Comparison of ENCODE assay signal across 2 cellular contexts in the genomic region with DNA sequence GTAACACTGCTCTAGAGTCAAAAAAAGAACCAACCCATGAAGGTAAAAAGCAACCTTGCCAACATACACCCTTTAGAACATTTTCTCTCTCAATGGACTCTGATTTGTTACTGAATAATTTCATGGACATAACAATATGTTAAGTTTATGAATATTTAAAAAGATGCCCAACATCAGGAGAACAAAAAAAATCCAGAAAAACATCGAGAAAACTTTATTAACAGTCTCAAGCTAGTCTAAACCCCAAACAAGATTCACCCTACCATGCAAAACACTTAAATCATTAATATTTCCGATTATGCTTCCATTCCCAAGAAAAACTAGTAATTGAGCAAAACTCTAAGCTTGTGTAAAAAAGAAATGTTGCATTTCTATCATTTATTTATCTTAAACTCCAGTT.
TF ChIP-seq lines count a peak whose summit lies in the region.

No MANE protein-coding gene starts in this region.

TF ChIP-seq in GM23338, 12 proteins besides CTCF, POLR2A, EP300 and RAD21:
- TF ChIP-seq, protein P1, sequence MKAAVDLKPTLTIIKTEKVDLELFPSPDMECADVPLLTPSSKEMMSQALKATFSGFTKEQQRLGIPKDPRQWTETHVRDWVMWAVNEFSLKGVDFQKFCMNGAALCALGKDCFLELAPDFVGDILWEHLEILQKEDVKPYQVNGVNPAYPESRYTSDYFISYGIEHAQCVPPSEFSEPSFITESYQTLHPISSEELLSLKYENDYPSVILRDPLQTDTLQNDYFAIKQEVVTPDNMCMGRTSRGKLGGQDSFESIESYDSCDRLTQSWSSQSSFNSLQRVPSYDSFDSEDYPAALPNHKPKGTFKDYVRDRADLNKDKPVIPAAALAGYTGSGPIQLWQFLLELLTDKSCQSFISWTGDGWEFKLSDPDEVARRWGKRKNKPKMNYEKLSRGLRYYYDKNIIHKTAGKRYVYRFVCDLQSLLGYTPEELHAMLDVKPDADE (IDR thresholded peaks at IDR 0.05), result no peak
- TF ChIP-seq NANOG (IDR thresholded peaks at IDR 0.05; ENCODE audit: borderline replicate concordance) (no peak), ZNF114 (CRISPR knock-in tag; IDR thresholded peaks at IDR 0.05) (no peak), JUNB (IDR thresholded peaks at IDR 0.05; ENCODE audit: unreplicated experiment) (no peak), STAT1 (IDR thresholded peaks at IDR 0.05; ENCODE audit: unreplicated experiment) (no peak), CREB1 (CRISPR knock-in tag; IDR thresholded peaks at IDR 0.05; ENCODE audit: low read depth) (no peak), EZH2phosphoT487 (IDR thresholded peaks at IDR 0.05; ENCODE audit: unreplicated experiment) (no peak)
- TF ChIP-seq, protein P2, sequence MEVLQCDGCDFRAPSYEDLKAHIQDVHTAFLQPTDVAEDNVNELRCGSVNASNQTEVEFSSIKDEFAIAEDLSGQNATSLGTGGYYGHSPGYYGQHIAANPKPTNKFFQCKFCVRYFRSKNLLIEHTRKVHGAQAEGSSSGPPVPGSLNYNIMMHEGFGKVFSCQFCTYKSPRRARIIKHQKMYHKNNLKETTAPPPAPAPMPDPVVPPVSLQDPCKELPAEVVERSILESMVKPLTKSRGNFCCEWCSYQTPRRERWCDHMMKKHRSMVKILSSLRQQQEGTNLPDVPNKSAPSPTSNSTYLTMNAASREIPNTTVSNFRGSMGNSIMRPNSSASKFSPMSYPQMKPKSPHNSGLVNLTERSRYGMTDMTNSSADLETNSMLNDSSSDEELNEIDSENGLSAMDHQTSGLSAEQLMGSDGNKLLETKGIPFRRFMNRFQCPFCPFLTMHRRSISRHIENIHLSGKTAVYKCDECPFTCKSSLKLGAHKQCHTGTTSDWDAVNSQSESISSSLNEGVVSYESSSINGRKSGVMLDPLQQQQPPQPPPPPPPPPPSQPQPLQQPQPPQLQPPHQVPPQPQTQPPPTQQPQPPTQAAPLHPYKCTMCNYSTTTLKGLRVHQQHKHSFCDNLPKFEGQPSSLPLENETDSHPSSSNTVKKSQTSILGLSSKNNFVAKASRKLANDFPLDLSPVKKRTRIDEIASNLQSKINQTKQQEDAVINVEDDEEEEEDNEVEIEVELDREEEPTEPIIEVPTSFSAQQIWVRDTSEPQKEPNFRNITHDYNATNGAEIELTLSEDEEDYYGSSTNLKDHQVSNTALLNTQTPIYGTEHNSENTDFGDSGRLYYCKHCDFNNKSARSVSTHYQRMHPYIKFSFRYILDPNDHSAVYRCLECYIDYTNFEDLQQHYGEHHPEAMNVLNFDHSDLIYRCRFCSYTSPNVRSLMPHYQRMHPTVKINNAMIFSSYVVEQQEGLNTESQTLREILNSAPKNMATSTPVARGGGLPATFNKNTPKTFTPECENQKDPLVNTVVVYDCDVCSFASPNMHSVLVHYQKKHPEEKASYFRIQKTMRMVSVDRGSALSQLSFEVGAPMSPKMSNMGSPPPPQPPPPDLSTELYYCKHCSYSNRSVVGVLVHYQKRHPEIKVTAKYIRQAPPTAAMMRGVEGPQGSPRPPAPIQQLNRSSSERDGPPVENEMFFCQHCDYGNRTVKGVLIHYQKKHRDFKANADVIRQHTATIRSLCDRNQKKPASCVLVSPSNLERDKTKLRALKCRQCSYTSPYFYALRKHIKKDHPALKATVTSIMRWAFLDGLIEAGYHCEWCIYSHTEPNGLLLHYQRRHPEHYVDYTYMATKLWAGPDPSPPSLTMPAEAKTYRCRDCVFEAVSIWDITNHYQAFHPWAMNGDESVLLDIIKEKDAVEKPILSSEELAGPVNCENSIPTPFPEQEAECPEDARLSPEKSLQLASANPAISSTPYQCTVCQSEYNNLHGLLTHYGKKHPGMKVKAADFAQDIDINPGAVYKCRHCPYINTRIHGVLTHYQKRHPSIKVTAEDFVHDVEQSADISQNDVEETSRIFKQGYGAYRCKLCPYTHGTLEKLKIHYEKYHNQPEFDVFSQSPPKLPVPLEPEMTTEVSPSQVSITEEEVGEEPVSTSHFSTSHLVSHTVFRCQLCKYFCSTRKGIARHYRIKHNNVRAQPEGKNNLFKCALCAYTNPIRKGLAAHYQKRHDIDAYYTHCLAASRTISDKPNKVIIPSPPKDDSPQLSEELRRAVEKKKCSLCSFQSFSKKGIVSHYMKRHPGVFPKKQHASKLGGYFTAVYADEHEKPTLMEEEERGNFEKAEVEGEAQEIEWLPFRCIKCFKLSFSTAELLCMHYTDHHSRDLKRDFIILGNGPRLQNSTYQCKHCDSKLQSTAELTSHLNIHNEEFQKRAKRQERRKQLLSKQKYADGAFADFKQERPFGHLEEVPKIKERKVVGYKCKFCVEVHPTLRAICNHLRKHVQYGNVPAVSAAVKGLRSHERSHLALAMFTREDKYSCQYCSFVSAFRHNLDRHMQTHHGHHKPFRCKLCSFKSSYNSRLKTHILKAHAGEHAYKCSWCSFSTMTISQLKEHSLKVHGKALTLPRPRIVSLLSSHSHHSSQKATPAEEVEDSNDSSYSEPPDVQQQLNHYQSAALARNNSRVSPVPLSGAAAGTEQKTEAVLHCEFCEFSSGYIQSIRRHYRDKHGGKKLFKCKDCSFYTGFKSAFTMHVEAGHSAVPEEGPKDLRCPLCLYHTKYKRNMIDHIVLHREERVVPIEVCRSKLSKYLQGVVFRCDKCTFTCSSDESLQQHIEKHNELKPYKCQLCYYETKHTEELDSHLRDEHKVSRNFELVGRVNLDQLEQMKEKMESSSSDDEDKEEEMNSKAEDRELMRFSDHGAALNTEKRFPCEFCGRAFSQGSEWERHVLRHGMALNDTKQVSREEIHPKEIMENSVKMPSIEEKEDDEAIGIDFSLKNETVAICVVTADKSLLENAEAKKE (CRISPR knock-in tag; IDR thresholded peaks at IDR 0.05), result no peak
TF ChIP-seq in GM23338: peak in this region for 0.

TF ChIP-seq in WTC11, 78 proteins besides CTCF, POLR2A, EP300 and RAD21:
- no peak for TF ChIP-seq TEAD4 (CRISPR knock-in tag; IDR thresholded peaks at IDR 0.05)
- TF ChIP-seq, protein P3, sequence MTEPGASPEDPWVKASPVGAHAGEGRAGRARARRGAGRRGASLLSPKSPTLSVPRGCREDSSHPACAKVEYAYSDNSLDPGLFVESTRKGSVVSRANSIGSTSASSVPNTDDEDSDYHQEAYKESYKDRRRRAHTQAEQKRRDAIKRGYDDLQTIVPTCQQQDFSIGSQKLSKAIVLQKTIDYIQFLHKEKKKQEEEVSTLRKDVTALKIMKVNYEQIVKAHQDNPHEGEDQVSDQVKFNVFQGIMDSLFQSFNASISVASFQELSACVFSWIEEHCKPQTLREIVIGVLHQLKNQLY (CRISPR knock-in tag; IDR thresholded peaks at IDR 0.05), result no peak
TF ChIP-seq in WTC11: peak in this region for 0.
